In genomic region chr13:99008577-99008976, GRCh38 we compare ENCODE assay signal across 1 cellular context.
TF ChIP-seq lines count a peak whose summit lies in the region.

No MANE protein-coding gene starts in this region.

TF ChIP-seq in SK-N-SH treated with all-trans-retinoic acid at 6 μM for 48 hours, 23 proteins besides CTCF, POLR2A, EP300 and RAD21 (continued from another document):
- TF ChIP-seq TSHZ2 (CRISPR knock-in tag; IDR thresholded peaks at IDR 0.05) = no peak
- TF ChIP-seq ZFP3 (CRISPR knock-in tag; IDR thresholded peaks at IDR 0.05) = no peak
- TF ChIP-seq ZC3H10 (CRISPR knock-in tag; IDR thresholded peaks at IDR 0.05) = no peak
